In genomic region chr17:38352245-38353083, GRCh38 we compare ENCODE assay signal across 8 cellular contexts. TPM values are rescaled to one million over a fixed set of nuclear protein-coding genes. Genes with fewer than 3 reads are reported as not detected.
DNase-seq lines count a peak whose midpoint lies in the region; ATAC-seq and TF ChIP-seq lines count a peak whose summit lies in the region.

No MANE protein-coding gene starts in this region.

- no peak for TF ChIP-seq CTCF in body of pancreas (IDR thresholded peaks at IDR 0.05)

- peaks cover 44% of the 10 kb centered on the region for H3K4me1 ChIP-seq in body of pancreas

- peak overlapping the region; percentile 74 to 93 (median 86) for H3K27ac ChIP-seq in body of pancreas
- H3K27ac ChIP-seq in skin epidermis = peak overlapping the region; percentile 32 to 94 (median 81)

- no peaks in the 10 kb centered on the region for H3K36me3 ChIP-seq in body of pancreas (replicated peaks in 1 of 2; ENCODE audit: insufficient read depth in 1 of 2, low read depth in 2 of 2)

- H3K27me3 ChIP-seq in body of pancreas = no peaks in the 10 kb centered on the region

- peak overlapping the region; percentile 84 to 87 (median 86) for H3K4me3 Mint-ChIP-seq in immature natural killer cell

- peak overlapping the region; percentile 73 to 83 for H3K4me3 ChIP-seq in body of pancreas
- peak overlapping the region; percentile 76 to 97 (median 81) for H3K4me3 ChIP-seq in skin epidermis

- H3K27ac Mint-ChIP-seq in immature natural killer cell = peak overlapping the region; percentile 23 to 84 (median 70)

- H3K27me3 Mint-ChIP-seq in immature natural killer cell (ENCODE audit: low read depth in 3 of 3) = peaks cover 0 to 4% (median 4%) of the 10 kb centered on the region in 3 donors

- peak; percentile 12 for ATAC-seq in GM21825 (IDR thresholded peaks at IDR 0.05; ENCODE audit: unreplicated experiment)
- ATAC-seq in body of pancreas = peak; percentile 5
- no peak for ATAC-seq in GM19324 (IDR thresholded peaks at IDR 0.05; ENCODE audit: low FRiP score, unreplicated experiment)

- peaks cover 31 to 42% of the 10 kb centered on the region in 2 donors for H3K4me1 Mint-ChIP-seq in immature natural killer cell

- TF ChIP-seq POLR2A in body of pancreas (IDR thresholded peaks at IDR 0.05) = no peak

- WGBS in body of pancreas, 2 donors = 0% methylated on average over 15 to 57 of the region's 72 CpGs

- no peaks in the 10 kb centered on the region for H3K9me3 ChIP-seq in body of pancreas

- H3K36me3 Mint-ChIP-seq in immature natural killer cell = no peaks in the 10 kb centered on the region

- H3K9me3 Mint-ChIP-seq in immature natural killer cell = no peaks in the 10 kb centered on the region

- intact Hi-C loops in body of pancreas (cut with DNase I) = no loop called here

- DNase-seq in D341Med (ENCODE audit: low spot score) (peak; percentile 72), RKO (ENCODE audit: low spot score) (peak; percentile 45), body of pancreas (peak; percentile 35 to 45 (median 42)), immature natural killer cell (peak; percentile 5 to 19 (median 12)), NCI-H2171 treated with DMSO at 0.1 percent for 48 hours (lab: John Stamatoyannopoulos, UW) (no peak)

RNA-seq across cellular contexts. Expression of gene SOCS7, which starts 0.8 kb away (rescaled TPM):
- 10 to 100 TPM; 15.3 to 34.3 TPM for total RNA-seq in body of pancreas
- polyA plus RNA-seq in immature natural killer cell = under 1 TPM; 0.62 to 0.77 (median 0.64) TPM

RNA-seq across cellular contexts. Expression of gene GPR179, which starts 8.7 kb away (rescaled TPM):
- total RNA-seq in body of pancreas = under 1 TPM in 1 of 2 donors, not detected in 1; under 0.01 TPM
- not detected for polyA plus RNA-seq in immature natural killer cell

RNA-seq across cellular contexts. Expression of gene MRPL45, which starts 55.5 kb away (rescaled TPM):
- 10 to 100 TPM; 17.9 to 24.7 TPM for total RNA-seq in body of pancreas
- polyA plus RNA-seq in immature natural killer cell = 10 to 100 TPM; 18.4 to 27.8 (median 26.6) TPM
